In the genomic region with DNA sequence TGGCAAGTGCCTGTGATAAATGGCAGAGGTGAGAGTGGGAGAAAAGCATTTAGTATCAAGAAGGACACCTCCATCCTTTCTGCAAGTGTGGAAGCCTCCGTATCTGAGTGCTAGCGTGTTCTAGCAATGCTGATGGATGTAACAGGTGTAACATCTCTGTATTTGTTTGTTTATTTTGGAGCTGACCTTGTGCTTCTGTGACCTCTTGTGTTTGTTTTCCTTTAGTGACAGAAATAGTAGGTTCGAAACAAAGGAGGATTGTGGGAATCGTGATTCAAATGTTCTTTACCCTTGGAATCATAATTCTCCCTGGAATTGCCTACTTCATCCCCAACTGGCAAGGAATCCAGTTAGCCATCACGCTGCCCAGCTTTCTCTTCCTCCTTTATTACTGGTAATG, we compare ENCODE assay signal across 25 cellular contexts.
"Had no signal": no experiment of that assay in that cellular context is flagged by ENCODE, and none has a peak within 500 bp of the region (broad histone marks: within the 10 kb centered on the region; RNA-seq: fewer than 3 reads in every experiment).

No MANE protein-coding gene starts in this region.

- H3K4me3 ChIP-seq: coronary artery, esophagus squamous epithelium, neural progenitor cell, sigmoid colon, skin epidermis, spleen, transverse colon, upper lobe of right lung, uterus had no signal

- H3K27me3 Mint-ChIP-seq: progenitor cell of endocrine pancreas had no signal

- H3K9ac ChIP-seq: neural progenitor cell, parathyroid adenoma had no signal

- H3K36me3 Mint-ChIP-seq: mesothelial cell of epicardium; naive thymus-derived CD4-positive, alpha-beta T cell; neural progenitor cell; stimulated activated memory B cell treated with anti-CD40 and anti-IgM and Interleukin-4, amounts not matched to agents 10 μg/mL and 1 μg/mL and 100 μg/mL, for 72 hours had no signal

- H3K27ac Mint-ChIP-seq: effector memory CD8-positive, alpha-beta T cell; immature natural killer cell; mesothelial cell of epicardium; naive thymus-derived CD4-positive, alpha-beta T cell; nephron; neural progenitor cell; progenitor cell of endocrine pancreas; stimulated activated memory B cell treated with anti-CD40 and anti-IgM and Interleukin-4, amounts not matched to agents 10 μg/mL and 1 μg/mL and 100 μg/mL, for 72 hours; stimulated activated naive CD8-positive, alpha-beta T cell treated with anti-CD3 and anti-CD28 coated beads, Interleukin-15, Interleukin-2, amounts not matched to agents 100 ng/mL and 50 ng/mL, for 24 hours had no signal

- H3K27me3 ChIP-seq: esophagus squamous epithelium, neural progenitor cell, sigmoid colon, spleen, transverse colon, upper lobe of right lung, uterus had no signal

- H3K36me3 ChIP-seq: neural progenitor cell, spleen, transverse colon, upper lobe of right lung, uterus had no signal

- H3K4me1 ChIP-seq: esophagus squamous epithelium, neural progenitor cell, parathyroid adenoma, sigmoid colon, spleen, transverse colon, upper lobe of right lung, uterus had no signal

- H3K4me1 Mint-ChIP-seq: immature natural killer cell; mesothelial cell of epicardium; naive thymus-derived CD4-positive, alpha-beta T cell; nephron; neural progenitor cell; stimulated activated memory B cell treated with anti-CD40 and anti-IgM and Interleukin-4, amounts not matched to agents 10 μg/mL and 1 μg/mL and 100 μg/mL, for 72 hours had no signal

- DNase-seq: effector memory CD8-positive, alpha-beta T cell; erythroblast; esophagus squamous epithelium; hypothalamus; immature natural killer cell; islet precursor cell; kidney glomerular epithelial cell; left colon; mesenchymal stem cell; naive thymus-derived CD4-positive, alpha-beta T cell; sigmoid colon; spleen; stimulated activated CD4-positive, alpha-beta T cell treated with anti-CD3 and anti-CD28 coated beads, Interleukin-4, amount 100 ng/mL, for 4 hours; transverse colon; upper lobe of right lung; uterus had no signal

- H3K4me3 Mint-ChIP-seq: effector memory CD8-positive, alpha-beta T cell; immature natural killer cell; mesothelial cell of epicardium; naive thymus-derived CD4-positive, alpha-beta T cell; nephron; neural progenitor cell; stimulated activated memory B cell treated with anti-CD40 and anti-IgM and Interleukin-4, amounts not matched to agents 10 μg/mL and 1 μg/mL and 100 μg/mL, for 72 hours; stimulated activated naive CD8-positive, alpha-beta T cell treated with anti-CD3 and anti-CD28 coated beads, Interleukin-15, Interleukin-2, amounts not matched to agents 100 ng/mL and 50 ng/mL, for 24 hours had no signal

- H3K9me3 Mint-ChIP-seq: effector memory CD8-positive, alpha-beta T cell; immature natural killer cell; mesothelial cell of epicardium; naive thymus-derived CD4-positive, alpha-beta T cell; nephron; neural progenitor cell; stimulated activated memory B cell treated with anti-CD40 and anti-IgM and Interleukin-4, amounts not matched to agents 10 μg/mL and 1 μg/mL and 100 μg/mL, for 72 hours; stimulated activated naive CD8-positive, alpha-beta T cell treated with anti-CD3 and anti-CD28 coated beads, Interleukin-15, Interleukin-2, amounts not matched to agents 100 ng/mL and 50 ng/mL, for 24 hours had no signal

- H3K27ac ChIP-seq: esophagus squamous epithelium, neural progenitor cell, parathyroid adenoma, sigmoid colon, skin epidermis, spleen, transverse colon, upper lobe of right lung, uterus had no signal

- H3K9me3 ChIP-seq: esophagus squamous epithelium, sigmoid colon, spleen, transverse colon, upper lobe of right lung, uterus had no signal

- ATAC-seq: effector memory CD8-positive, alpha-beta T cell; left colon; naive thymus-derived CD4-positive, alpha-beta T cell; stimulated activated memory B cell treated with anti-CD40 and anti-IgM and Interleukin-4, amounts not matched to agents 10 μg/mL and 1 μg/mL and 100 μg/mL, for 72 hours; upper lobe of right lung had no signal
